31 cellular contexts compared by ENCODE assay signal in the genomic region with DNA sequence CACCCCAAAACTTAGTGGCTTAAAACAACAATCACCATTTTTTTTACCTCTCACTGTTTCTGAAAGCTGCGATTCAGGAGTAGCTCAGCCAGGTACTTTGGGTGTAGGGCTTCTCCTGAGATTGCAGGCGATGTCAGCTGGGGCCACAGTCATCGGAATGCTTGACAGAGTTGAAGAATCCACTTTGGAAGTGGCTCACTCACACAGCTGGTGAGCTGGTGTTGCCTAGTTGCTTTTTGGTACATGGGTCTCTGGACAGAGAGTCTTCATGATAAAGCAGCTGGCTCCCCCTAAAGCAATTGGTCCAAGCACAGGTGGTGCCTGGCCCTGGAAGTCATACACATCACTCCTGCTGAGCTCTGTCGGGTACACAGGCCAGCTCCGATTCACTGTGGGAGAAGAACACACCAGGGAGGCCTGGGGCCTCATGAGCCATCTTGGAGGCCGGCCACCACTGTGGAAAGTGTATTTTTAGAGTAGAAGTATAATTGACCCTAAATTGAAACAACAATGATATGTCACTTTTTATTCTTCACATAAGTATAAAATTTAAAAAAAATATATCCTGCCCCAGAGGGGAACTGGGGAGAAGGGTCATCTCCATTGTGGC.
"Had no signal": no experiment of that assay in that cellular context is flagged by ENCODE, and none has a peak within 500 bp of the region (broad histone marks: within the 10 kb centered on the region; RNA-seq: fewer than 3 reads in every experiment).

No MANE protein-coding gene starts in this region.

- DNase-seq: activated CD4-positive, alpha-beta T cell treated with anti-CD3 and anti-CD28 coated beads for 1 hour; activated CD4-positive, alpha-beta T cell treated with anti-CD3 and anti-CD28 coated beads for 48 hours; activated CD4-positive, alpha-beta T cell treated with anti-CD3 and anti-CD28 coated beads, Interleukin-2, amount 50 U/mL, for 4 hours; activated CD4-positive, CD25-positive, alpha-beta regulatory T cell; activated CD8-positive, alpha-beta T cell treated with anti-CD3 and anti-CD28 coated beads for 36 hours; activated gamma-delta T cell; activated naive CD4-positive, alpha-beta T cell treated with Interleukin-2 at 50 U/mL for 16 hours; activated T-cell treated with anti-CD3 and anti-CD28 coated beads, Interleukin-2, amount 50 U/mL, for 24 hours; adrenal gland; body of pancreas; Karpas-422; NCI-H1105; NCI-H1417 treated with DMSO at 0.1 percent for 48 hours; NCI-H1694 treated with DMSO at 0.1 percent for 48 hours; NCI-H2029; NCI-H2107; NCI-H510A; NCI-H526; NCI-H774; PC-9; SIG-M5; T-cell; T-helper 2 cell; T-helper 9 cell; WERI-Rb-1 had no signal

- H3K4me1 ChIP-seq: breast epithelium had no signal

- H3K4me3 ChIP-seq: adrenal gland, body of pancreas, breast epithelium, PC-9 had no signal

- H3K9me3 ChIP-seq: adrenal gland, body of pancreas, breast epithelium had no signal

- H3K36me3 ChIP-seq: adrenal gland, breast epithelium, WERI-Rb-1 had no signal

- H3K27ac Mint-ChIP-seq: activated CD8-positive, alpha-beta T cell treated with anti-CD3 and anti-CD28 coated beads for 36 hours; activated naive CD4-positive, alpha-beta T cell treated with anti-CD3 and anti-CD28 coated beads, Interleukin-2, amount 50 U/mL, for 24 hours; activated T-cell treated with anti-CD3 and anti-CD28 coated beads, Interleukin-2, amount 50 U/mL, for 24 hours; activated T-helper 2 cell treated with anti-CD3 and anti-CD28 coated beads, Interferon-gamma antibody, Interleukin-2, Interleukin-4, amounts not matched to agents 10 μg/mL and 5 μg/mL and 100 μg/mL, durations not matched to agents 14 hours and 24 hours and 36 hours; T-cell had no signal

- ATAC-seq: activated CD8-positive, alpha-beta T cell treated with anti-CD3 and anti-CD28 coated beads for 36 hours; body of pancreas; Right ventricle myocardium inferior; SK-N-SH treated with all-trans-retinoic acid at 6 μM for 48 hours; T-cell had no signal

- H3K36me3 Mint-ChIP-seq: activated naive CD4-positive, alpha-beta T cell treated with anti-CD3 and anti-CD28 coated beads, Interleukin-2, amount 50 U/mL, for 24 hours; T-cell had no signal

- H3K27me3 ChIP-seq: adrenal gland, body of pancreas, breast epithelium had no signal

- H3K9me3 Mint-ChIP-seq: activated CD8-positive, alpha-beta T cell treated with anti-CD3 and anti-CD28 coated beads for 36 hours; activated naive CD4-positive, alpha-beta T cell treated with anti-CD3 and anti-CD28 coated beads, Interleukin-2, amount 50 U/mL, for 24 hours; activated T-cell treated with anti-CD3 and anti-CD28 coated beads, Interleukin-2, amount 50 U/mL, for 24 hours; activated T-helper 2 cell treated with anti-CD3 and anti-CD28 coated beads, Interferon-gamma antibody, Interleukin-2, Interleukin-4, amounts not matched to agents 10 μg/mL and 5 μg/mL and 100 μg/mL, durations not matched to agents 14 hours and 24 hours and 36 hours; T-cell had no signal

- H3K27ac ChIP-seq: adrenal gland, body of pancreas, breast epithelium, PC-9, RWPE1, WERI-Rb-1 had no signal
